ENCODE assay signal across 18 cellular contexts in the genomic region with DNA sequence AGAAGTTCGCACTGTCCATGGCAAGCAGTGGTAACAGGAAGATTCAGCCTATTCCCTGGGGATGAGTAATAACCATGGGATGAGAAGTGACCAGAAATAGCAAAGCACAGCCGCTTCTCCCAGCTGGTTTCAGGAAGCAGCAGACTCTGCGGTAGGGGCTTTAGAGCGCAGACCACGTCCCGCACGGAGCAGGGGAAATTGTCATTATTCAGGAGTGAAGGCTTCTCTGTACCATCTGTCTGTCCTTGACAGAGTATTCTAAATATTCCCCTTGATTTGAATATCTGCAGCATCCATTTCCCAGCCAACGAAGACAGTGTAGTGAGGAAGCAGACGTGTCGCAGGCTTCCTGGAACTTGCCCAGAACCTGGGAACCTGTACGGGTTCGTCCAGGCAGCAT.
DNase-seq lines count a peak whose midpoint lies in the region; ATAC-seq and TF ChIP-seq lines count a peak whose summit lies in the region.
"Had no signal": no experiment of that assay in that cellular context is flagged by ENCODE, and none has a peak within 500 bp of the region (broad histone marks: within the 10 kb centered on the region; RNA-seq: fewer than 3 reads in every experiment).

No MANE protein-coding gene starts in this region.

- CTCF ChIA-PET in activated CD8-positive, alpha-beta T cell treated with anti-CD3 and anti-CD28 coated beads for 36 hours (lab: Charles Lee) = interaction anchor here (0.6 kb wide), 1 partner anchor 597 kb away, joined by 3 read pairs; no protein-coding TSS in a partner anchor

- peaks cover 12% of the 10 kb centered on the region for H3K27me3 Mint-ChIP-seq in activated CD8-positive, alpha-beta T cell treated with anti-CD3 and anti-CD28 coated beads for 36 hours

- no peak for ATAC-seq in GM19351 (IDR thresholded peaks at IDR 0.05; ENCODE audit: unreplicated experiment)
- ATAC-seq in activated CD8-positive, alpha-beta T cell treated with anti-CD3 and anti-CD28 coated beads for 36 hours = no peak
- ATAC-seq: activated naive CD8-positive, alpha-beta T cell treated with anti-CD3 and anti-CD28 coated beads, Interleukin-2, amount 50 U/mL, for 24 hours; GM12878; stimulated activated naive CD8-positive, alpha-beta T cell treated with anti-CD3 and anti-CD28 coated beads, Interleukin-15, Interleukin-2, amounts not matched to agents 100 U/mL and 50 U/mL, for 24 hours had no signal

- H3K27ac ChIP-seq in left ventricle myocardium inferior (replicated peaks) = peak overlapping the region; percentile 79
- H3K27ac ChIP-seq: esophagus squamous epithelium, vagina had no signal

- no peak overlapping the region for H3K27ac Mint-ChIP-seq in activated CD8-positive, alpha-beta T cell treated with anti-CD3 and anti-CD28 coated beads for 36 hours
- H3K27ac Mint-ChIP-seq: activated naive CD8-positive, alpha-beta T cell treated with anti-CD3 and anti-CD28 coated beads, Interleukin-2, amount 50 U/mL, for 24 hours; CD4-positive, alpha-beta memory T cell had no signal

- DNase-seq in ELR (ENCODE audit: low read depth) (peak; percentile 61), amniotic epithelial cell (ENCODE audit: low read depth) (peak; percentile 64), left ventricle myocardium inferior (peak; percentile 31)
- no peak for DNase-seq in central memory CD4-positive, alpha-beta T cell
- DNase-seq in activated CD8-positive, alpha-beta T cell treated with anti-CD3 and anti-CD28 coated beads for 36 hours = no peak
- DNase-seq: activated CD4-positive, alpha-beta T cell treated with anti-CD3 and anti-CD28 coated beads, Interleukin-2, amount 50 U/mL, for 48 hours; activated naive CD8-positive, alpha-beta T cell treated with anti-CD3 and anti-CD28 coated beads, Interleukin-2, amount 50 U/mL, for 24 hours; activated T-cell treated with anti-CD3 and anti-CD28 coated beads, Interleukin-2, amount 50 U/mL, for 48 hours; CD4-positive, alpha-beta memory T cell; cortex of kidney; esophagus squamous epithelium; NCI-H146; small intestine; stimulated activated naive CD8-positive, alpha-beta T cell treated with anti-CD3 and anti-CD28 coated beads, Interleukin-15, Interleukin-2, amounts not matched to agents 100 U/mL and 50 U/mL, for 24 hours had no signal

- H3K4me3 ChIP-seq in left ventricle myocardium inferior = no peak overlapping the region
- peak overlapping the region; percentile 31 for H3K4me3 ChIP-seq in skeletal muscle satellite cell (ENCODE audit: low read length)
- H3K4me3 ChIP-seq: esophagus squamous epithelium, GM12878, vagina had no signal

- peak overlapping the region; percentile 68 for H3K4me2 ChIP-seq in skeletal muscle satellite cell (ENCODE audit: low read length)

- H3K4me1 Mint-ChIP-seq in activated CD8-positive, alpha-beta T cell treated with anti-CD3 and anti-CD28 coated beads for 36 hours (ENCODE audit: low read depth) = no peaks in the 10 kb centered on the region
- H3K4me1 Mint-ChIP-seq: activated naive CD8-positive, alpha-beta T cell treated with anti-CD3 and anti-CD28 coated beads, Interleukin-2, amount 50 U/mL, for 24 hours; CD4-positive, alpha-beta memory T cell had no signal

- H3K9ac ChIP-seq in skeletal muscle satellite cell (ENCODE audit: low read depth, low read length) = no peak overlapping the region

- peaks cover 8% of the 10 kb centered on the region for H3K4me1 ChIP-seq in left ventricle myocardium inferior
- H3K4me1 ChIP-seq in skeletal muscle satellite cell (ENCODE audit: control insufficient read depth, insufficient read depth, low read length) = peaks cover 14% of the 10 kb centered on the region
- H3K4me1 ChIP-seq: esophagus squamous epithelium, vagina had no signal

- H3K4me3 Mint-ChIP-seq in activated CD8-positive, alpha-beta T cell treated with anti-CD3 and anti-CD28 coated beads for 36 hours = no peak overlapping the region
- H3K4me3 Mint-ChIP-seq: activated naive CD8-positive, alpha-beta T cell treated with anti-CD3 and anti-CD28 coated beads, Interleukin-2, amount 50 U/mL, for 24 hours; CD4-positive, alpha-beta memory T cell had no signal

- no peaks in the 10 kb centered on the region for H3K36me3 Mint-ChIP-seq in activated CD8-positive, alpha-beta T cell treated with anti-CD3 and anti-CD28 coated beads for 36 hours (ENCODE audit: low read depth)
- H3K36me3 Mint-ChIP-seq: CD4-positive, alpha-beta memory T cell had no signal

- H3K9me3 ChIP-seq in left ventricle myocardium inferior (replicated peaks) (peaks cover 9% of the 10 kb centered on the region), skeletal muscle satellite cell (replicated peaks; ENCODE audit: low read length) (peaks cover 3% of the 10 kb centered on the region)
- H3K9me3 ChIP-seq: esophagus squamous epithelium, vagina had no signal

- H3K9me3 Mint-ChIP-seq in activated CD8-positive, alpha-beta T cell treated with anti-CD3 and anti-CD28 coated beads for 36 hours = peaks cover 5% of the 10 kb centered on the region

- POLR2A ChIA-PET in activated CD8-positive, alpha-beta T cell treated with anti-CD3 and anti-CD28 coated beads for 36 hours (lab: Charles Lee) = no interaction called here

- peaks cover 5% of the 10 kb centered on the region for H3K27me3 ChIP-seq in left ventricle myocardium inferior (ENCODE audit: low read depth)
- H3K27me3 ChIP-seq in skeletal muscle satellite cell (ENCODE audit: control insufficient read depth, insufficient read depth, low read length) = no peaks in the 10 kb centered on the region
- H3K27me3 ChIP-seq: esophagus squamous epithelium, vagina had no signal

- intact Hi-C loops in left ventricle myocardium inferior (cut with micrococcal nuclease) = no loop called here
- intact Hi-C loops in activated CD8-positive, alpha-beta T cell treated with anti-CD3 and anti-CD28 coated beads for 36 hours (cut with micrococcal nuclease) = no loop called here

- TF ChIP-seq CTCF in left ventricle myocardium inferior (IDR thresholded peaks at IDR 0.05; ENCODE audit: borderline replicate concordance) = no peak
- no peak for TF ChIP-seq CTCF in activated CD8-positive, alpha-beta T cell treated with anti-CD3 and anti-CD28 coated beads for 36 hours (IDR thresholded peaks at IDR 0.05)

- H3K36me3 ChIP-seq in left ventricle myocardium inferior = no peaks in the 10 kb centered on the region
- H3K36me3 ChIP-seq in skeletal muscle satellite cell (ENCODE audit: insufficient read depth, low read length) = no peaks in the 10 kb centered on the region
- H3K36me3 ChIP-seq: esophagus squamous epithelium, vagina had no signal

Comparison
In these comparisons a context has a peak if more than half of its experiments do, and no peak if none do; other contexts are left out.
1. DNase-seq: peak in ELR (single experiment), amniotic epithelial cell (single experiment) and left ventricle myocardium inferior (single experiment); none in central memory CD4-positive, alpha-beta T cell (single experiment) and activated CD8-positive, alpha-beta T cell treated with anti-CD3 and anti-CD28 coated beads for 36 hours (single experiment).